Comparison of ENCODE assay signal across 1 cellular context in the genomic region with DNA sequence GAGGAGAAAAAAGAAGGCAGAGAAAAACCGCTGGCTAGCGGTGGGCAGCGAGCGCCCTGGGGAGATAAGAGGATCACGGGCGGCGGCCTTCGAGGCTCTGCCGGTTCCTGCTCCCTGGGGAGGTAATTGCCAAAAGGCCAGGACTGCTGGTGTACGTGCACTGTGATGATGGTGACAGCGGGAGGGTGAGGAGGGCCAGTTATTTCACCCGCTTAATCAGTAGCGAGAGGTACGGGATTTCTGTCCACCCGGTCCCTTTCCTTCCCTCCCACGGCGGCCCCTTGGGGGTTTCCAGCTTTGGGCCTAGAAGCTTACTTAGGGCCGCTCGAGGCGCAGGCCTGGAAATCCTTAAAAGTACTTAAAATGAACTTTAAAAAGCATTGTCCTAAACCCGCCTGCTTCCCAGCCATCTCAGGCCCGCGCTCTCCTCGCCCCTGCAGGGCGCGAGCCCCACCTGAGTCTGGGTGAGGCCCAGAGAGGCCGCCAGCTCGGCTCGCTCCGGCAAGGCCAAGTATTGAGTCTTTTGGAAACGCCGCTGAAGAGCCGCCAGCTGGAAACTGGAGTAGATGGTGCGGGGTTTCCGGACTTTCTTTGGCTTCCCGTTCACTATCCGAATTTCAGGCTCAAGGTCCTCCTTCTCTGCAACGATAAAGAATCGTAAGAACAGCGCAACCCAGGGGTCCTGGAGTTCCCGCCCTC.
TF ChIP-seq lines count a peak whose summit lies in the region.

No MANE protein-coding gene starts in this region.

TF ChIP-seq in K562, 482 proteins besides CTCF, POLR2A, EP300 and RAD21:
- TF ChIP-seq, protein P1, sequence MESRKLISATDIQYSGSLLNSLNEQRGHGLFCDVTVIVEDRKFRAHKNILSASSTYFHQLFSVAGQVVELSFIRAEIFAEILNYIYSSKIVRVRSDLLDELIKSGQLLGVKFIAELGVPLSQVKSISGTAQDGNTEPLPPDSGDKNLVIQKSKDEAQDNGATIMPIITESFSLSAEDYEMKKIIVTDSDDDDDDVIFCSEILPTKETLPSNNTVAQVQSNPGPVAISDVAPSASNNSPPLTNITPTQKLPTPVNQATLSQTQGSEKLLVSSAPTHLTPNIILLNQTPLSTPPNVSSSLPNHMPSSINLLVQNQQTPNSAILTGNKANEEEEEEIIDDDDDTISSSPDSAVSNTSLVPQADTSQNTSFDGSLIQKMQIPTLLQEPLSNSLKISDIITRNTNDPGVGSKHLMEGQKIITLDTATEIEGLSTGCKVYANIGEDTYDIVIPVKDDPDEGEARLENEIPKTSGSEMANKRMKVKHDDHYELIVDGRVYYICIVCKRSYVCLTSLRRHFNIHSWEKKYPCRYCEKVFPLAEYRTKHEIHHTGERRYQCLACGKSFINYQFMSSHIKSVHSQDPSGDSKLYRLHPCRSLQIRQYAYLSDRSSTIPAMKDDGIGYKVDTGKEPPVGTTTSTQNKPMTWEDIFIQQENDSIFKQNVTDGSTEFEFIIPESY (CRISPR knock-in tag; IDR thresholded peaks at IDR 0.05) = peak; percentile 94
- TF ChIP-seq, protein P2, sequence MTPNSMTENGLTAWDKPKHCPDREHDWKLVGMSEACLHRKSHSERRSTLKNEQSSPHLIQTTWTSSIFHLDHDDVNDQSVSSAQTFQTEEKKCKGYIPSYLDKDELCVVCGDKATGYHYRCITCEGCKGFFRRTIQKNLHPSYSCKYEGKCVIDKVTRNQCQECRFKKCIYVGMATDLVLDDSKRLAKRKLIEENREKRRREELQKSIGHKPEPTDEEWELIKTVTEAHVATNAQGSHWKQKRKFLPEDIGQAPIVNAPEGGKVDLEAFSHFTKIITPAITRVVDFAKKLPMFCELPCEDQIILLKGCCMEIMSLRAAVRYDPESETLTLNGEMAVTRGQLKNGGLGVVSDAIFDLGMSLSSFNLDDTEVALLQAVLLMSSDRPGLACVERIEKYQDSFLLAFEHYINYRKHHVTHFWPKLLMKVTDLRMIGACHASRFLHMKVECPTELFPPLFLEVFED (CRISPR knock-in tag; conservative IDR thresholded peaks at IDR 0.05) = no peak
- TF ChIP-seq POLR2G (IDR thresholded peaks at IDR 0.05; ENCODE audit: low read depth, low read length) (peak; percentile 51; the same call in 1 of the 2 replicates), RBFOX2 (IDR thresholded peaks at IDR 0.05; ENCODE audit: low read depth, low read length) (peak; percentile 3; the same call in 1 of the 2 replicates)
